Comparison of ENCODE assay signal across 1 cellular context in the genomic region with DNA sequence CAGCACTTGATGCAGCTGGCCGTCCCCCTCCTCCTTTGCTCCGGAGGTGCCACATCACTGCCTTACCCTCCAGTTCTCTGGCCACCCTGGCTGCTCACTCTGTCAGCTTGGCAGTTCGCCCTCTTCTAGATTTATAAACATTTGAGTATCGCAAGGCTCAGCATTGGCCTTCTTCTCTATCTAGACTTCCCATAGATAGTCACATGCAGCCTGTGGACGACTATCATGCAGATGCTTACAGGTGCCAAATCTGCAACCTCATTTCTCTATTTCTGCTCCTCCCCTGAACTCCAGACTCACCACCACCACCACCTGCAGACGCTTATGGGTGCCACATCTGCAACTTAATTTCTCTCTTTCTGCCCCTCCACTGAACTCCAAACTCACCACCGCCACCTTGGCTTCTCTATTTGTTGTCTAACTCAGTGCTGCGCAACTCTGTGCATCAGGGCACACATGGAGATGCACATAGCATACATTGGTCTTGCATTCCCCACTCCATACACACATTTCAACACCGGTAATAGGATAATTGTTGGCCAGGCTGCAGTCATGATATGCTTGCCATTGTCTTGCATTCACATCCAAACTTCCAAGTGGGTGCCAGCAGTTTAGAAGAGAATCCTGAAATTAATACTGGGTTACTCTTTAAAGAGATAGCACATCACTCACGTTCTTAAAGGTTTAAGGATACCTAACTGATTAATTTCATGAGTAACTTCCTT.
TF ChIP-seq lines count a peak whose summit lies in the region.

No MANE protein-coding gene starts in this region.

TF ChIP-seq in H1, 55 proteins besides CTCF, POLR2A, EP300 and RAD21:
- TF ChIP-seq SP4 (IDR thresholded peaks at IDR 0.05; ENCODE audit: low read length), result no peak
